In the genomic region with DNA sequence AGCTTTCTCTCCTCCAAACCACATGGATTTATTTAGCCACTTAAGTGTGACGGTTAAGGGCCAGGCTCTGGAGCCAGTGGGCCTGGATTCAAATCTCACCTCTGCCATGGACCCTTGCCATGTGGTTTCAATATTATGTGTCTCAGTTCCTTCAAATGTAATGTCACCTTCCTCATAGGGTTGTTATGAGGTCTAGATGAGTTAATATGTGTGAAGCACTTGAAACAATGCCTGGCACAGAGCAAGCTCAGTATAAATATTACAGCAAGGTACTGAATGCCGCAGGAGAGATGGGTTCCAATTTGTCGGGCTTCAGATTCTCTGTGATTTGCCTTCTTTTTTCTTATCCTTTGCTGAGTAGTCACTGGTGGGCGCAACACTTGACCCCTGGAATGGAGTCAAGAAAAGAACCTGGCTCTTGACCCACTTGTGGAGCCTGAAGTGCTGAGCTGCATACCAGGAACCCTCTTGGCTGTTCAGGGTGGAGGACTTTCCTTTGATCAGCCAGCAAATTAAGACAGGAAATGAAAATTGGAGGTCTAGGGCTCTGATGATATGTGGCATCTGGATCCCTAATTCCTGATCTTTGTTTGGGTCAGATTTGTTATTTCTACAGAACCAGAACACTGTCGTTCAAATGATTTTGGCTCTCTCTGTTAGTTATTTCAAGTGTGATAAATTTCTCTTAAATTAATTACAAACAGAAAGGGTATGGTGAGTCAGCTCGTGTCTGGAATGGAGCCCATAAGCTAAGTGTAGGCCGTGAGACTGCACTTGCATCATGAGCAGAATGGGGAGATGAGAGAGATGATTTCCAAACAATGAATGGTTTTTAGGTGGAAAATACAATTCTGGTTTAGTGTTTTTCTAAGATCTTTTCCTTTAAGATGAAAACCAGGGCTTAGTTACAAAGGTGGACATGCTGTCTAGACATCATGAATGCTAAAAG, we compare ENCODE assay signal across 18 cellular contexts.
A peak's percentile ranks its signal among the peaks of the same experiment; 100 is the strongest.
DNase-seq lines count a peak whose midpoint lies in the region; FAIRE-seq and TF ChIP-seq lines count a peak whose summit lies in the region.
"Had no signal": no experiment of that assay in that cellular context is flagged by ENCODE, and none has a peak within 500 bp of the region (broad histone marks: within the 10 kb centered on the region; RNA-seq: fewer than 3 reads in every experiment).

No MANE protein-coding gene starts in this region.

- no peaks in the 10 kb centered on the region for H3K36me3 ChIP-seq in transverse colon

- TF ChIP-seq CTCF in foreskin fibroblast (IDR thresholded peaks at IDR 0.05; ENCODE audit: low read depth, low read length) (no peak), transverse colon (IDR thresholded peaks at IDR 0.05) (no peak)

- FAIRE-seq in RCC 7860 (lab: Jason Lieb, UNC): no peak

- intact Hi-C loops in transverse colon (cut with DNase I; ENCODE audit: low total_unique reads): no loop called here

- H3K4me3 ChIP-seq in foreskin fibroblast (ENCODE audit: low read depth in 1 of 2, low read length in 2 of 2): no peak overlapping the region
- H3K4me3 ChIP-seq in transverse colon: no peak overlapping the region

- no peak for TF ChIP-seq EP300 in transverse colon (IDR thresholded peaks at IDR 0.05; ENCODE audit: low read depth)

- H3K9me3 ChIP-seq in transverse colon: no peaks in the 10 kb centered on the region

- in situ Hi-C loops in transverse colon (cut with MboI; ENCODE audit: low pct_ligation_motif_present in 1 of 4, low pct_unique_long_range_greater_than_20kb in 1 of 4, low sequenced_read_pairs in 3 of 4): loop anchor here in 3 of 4 donors (10.0 to 25.0 kb wide), 3 partner anchors 309 to 434 kb away; no protein-coding TSS in a partner anchor

- peak overlapping the region in 1 of 4 donors; percentile 30 for H3K27ac ChIP-seq in transverse colon
- H3K27ac ChIP-seq: RWPE1 had no signal

- H3K4me1 ChIP-seq in transverse colon: peaks cover 0 to 10% (median 0%) of the 10 kb centered on the region in 4 donors

- peak; percentile 31 for DNase-seq in GM04503 (ENCODE audit: low read depth)
- peak; percentile 68 for DNase-seq in amniotic epithelial cell (ENCODE audit: low read depth)
- DNase-seq in foreskin fibroblast: peak; percentile 61 to 91
- DNase-seq in transverse colon: peak; percentile 8
- no peak for DNase-seq in COLO668 (lab: John Stamatoyannopoulos, UW; ENCODE audit: unreplicated experiment)
- DNase-seq in NCI-H1417 treated with DMSO at 0.1 percent for 48 hours (lab: John Stamatoyannopoulos, UW): no peak
- DNase-seq in RCC 7860 (ENCODE audit: low spot score): no peak
- DNase-seq in GDM1 (lab: John Stamatoyannopoulos, UW): no peak
- DNase-seq: activated CD4-positive, CD25-positive, alpha-beta regulatory T cell; caudate nucleus; effector memory CD8-positive, alpha-beta T cell; GF-D8; head of caudate nucleus; islet precursor cell; MM.1S; NCI-H1930; posterior cingulate gyrus had no signal

- no peak for TF ChIP-seq POLR2A in transverse colon (IDR thresholded peaks at IDR 0.05)

- WGBS in transverse colon (ENCODE audit: low coverage in 1 of 2), 2 donors: 42 to 54% methylated on average over 3 to 7 of the region's 7 CpGs

- no peaks in the 10 kb centered on the region for H3K27me3 ChIP-seq in transverse colon

Comparison
In these comparisons a context has a peak if more than half of its experiments do, and no peak if none do; other contexts are left out.
1. DNase-seq: peak in GM04503 (single experiment), amniotic epithelial cell (single experiment), foreskin fibroblast (2 of 2) and transverse colon (single experiment); none in COLO668 (single experiment), NCI-H1417 treated with DMSO at 0.1 percent for 48 hours (single experiment), RCC 7860 (single experiment) and GDM1 (single experiment).